ENCODE assay signal across 30 cellular contexts in genomic region chr17:65694601-65695000, GRCh38.
"Had no signal": no experiment of that assay in that cellular context is flagged by ENCODE, and none has a peak within 500 bp of the region (broad histone marks: within the 10 kb centered on the region; RNA-seq: fewer than 3 reads in every experiment).

No MANE protein-coding gene starts in this region.

- H3K4me1 ChIP-seq: breast epithelium had no signal

- H3K9me3 ChIP-seq: body of pancreas, breast epithelium, SJCRH30 had no signal

- H3K9me3 Mint-ChIP-seq: activated CD4-positive, alpha-beta memory T cell treated with anti-CD3 and anti-CD28 coated beads, Interleukin-2, amount 10 ng/mL, durations not matched to agents 7 days and 5 days; activated naive CD4-positive, alpha-beta T cell treated with anti-CD3 and anti-CD28 coated beads, Interleukin-2, amount 50 U/mL, for 24 hours; activated naive CD8-positive, alpha-beta T cell treated with anti-CD3 and anti-CD28 coated beads, Interleukin-2, amount 10 ng/mL, durations not matched to agents 7 days and 5 days had no signal

- H3K36me3 ChIP-seq: breast epithelium, SJCRH30, WERI-Rb-1 had no signal

- H3K36me3 Mint-ChIP-seq: activated CD8-positive, alpha-beta memory T cell treated with anti-CD3 and anti-CD28 coated beads, Interleukin-2, amount 10 ng/mL, durations not matched to agents 7 days and 5 days; activated naive CD4-positive, alpha-beta T cell treated with anti-CD3 and anti-CD28 coated beads, Interleukin-2, amount 50 U/mL, for 24 hours; activated naive CD8-positive, alpha-beta T cell treated with anti-CD3 and anti-CD28 coated beads, Interleukin-2, amount 10 ng/mL, durations not matched to agents 7 days and 5 days had no signal

- DNase-seq: activated CD4-positive, alpha-beta memory T cell treated with anti-CD3 and anti-CD28 coated beads, Interleukin-2, amount 10 ng/mL, durations not matched to agents 7 days and 5 days; activated CD4-positive, alpha-beta T cell treated with anti-CD3 and anti-CD28 coated beads for 1 hour; activated CD4-positive, alpha-beta T cell treated with anti-CD3 and anti-CD28 coated beads for 48 hours; activated CD4-positive, CD25-positive, alpha-beta regulatory T cell; activated CD8-positive, alpha-beta memory T cell treated with anti-CD3 and anti-CD28 coated beads for 24 hours; activated CD8-positive, alpha-beta memory T cell treated with anti-CD3 and anti-CD28 coated beads, Interleukin-2, amount 10 ng/mL, durations not matched to agents 7 days and 5 days; activated CD8-positive, alpha-beta memory T cell treated with anti-CD3 and anti-CD28 coated beads, Interleukin-2, amount 50 U/mL, for 48 hours; activated effector memory CD4-positive, alpha-beta T cell treated with Interleukin-2 at 50 U/mL for 16 hours; activated naive CD4-positive, alpha-beta T cell; activated naive CD8-positive, alpha-beta T cell treated with anti-CD3 and anti-CD28 coated beads, Interleukin-2, amount 10 ng/mL, durations not matched to agents 7 days and 5 days; activated T-cell treated with anti-CD3 and anti-CD28 coated beads, Interleukin-2, amount 50 U/mL, for 48 hours; body of pancreas; Kasumi-1; KBM-7; MM.1S; NCI-H1105; NCI-H1417 treated with DMSO at 0.1 percent for 48 hours; NCI-H1930; NCI-H2081 treated with DMSO at 0.1 percent for 48 hours; NCI-H345; NCI-H524 treated with DMSO at 0.1 percent for 48 hours; SHP77; SJCRH30; T1000; WERI-Rb-1 had no signal

- H3K27me3 Mint-ChIP-seq: activated CD8-positive, alpha-beta memory T cell treated with anti-CD3 and anti-CD28 coated beads, Interleukin-2, amount 10 ng/mL, durations not matched to agents 7 days and 5 days; activated naive CD4-positive, alpha-beta T cell treated with anti-CD3 and anti-CD28 coated beads, Interleukin-2, amount 50 U/mL, for 24 hours had no signal

- H3K4me3 Mint-ChIP-seq: activated CD4-positive, alpha-beta memory T cell treated with anti-CD3 and anti-CD28 coated beads, Interleukin-2, amount 10 ng/mL, durations not matched to agents 7 days and 5 days; activated CD8-positive, alpha-beta memory T cell treated with anti-CD3 and anti-CD28 coated beads, Interleukin-2, amount 10 ng/mL, durations not matched to agents 7 days and 5 days; activated naive CD4-positive, alpha-beta T cell treated with anti-CD3 and anti-CD28 coated beads, Interleukin-2, amount 50 U/mL, for 24 hours; activated naive CD8-positive, alpha-beta T cell treated with anti-CD3 and anti-CD28 coated beads, Interleukin-2, amount 10 ng/mL, durations not matched to agents 7 days and 5 days had no signal

- H3K27ac ChIP-seq: body of pancreas, breast epithelium, SJCRH30, SK-N-MC, WERI-Rb-1 had no signal

- FAIRE-seq: astrocyte had no signal

- H3K27me3 ChIP-seq: body of pancreas, breast epithelium, SJCRH30 had no signal

- H3K27ac Mint-ChIP-seq: activated CD4-positive, alpha-beta memory T cell treated with anti-CD3 and anti-CD28 coated beads, Interleukin-2, amount 10 ng/mL, durations not matched to agents 7 days and 5 days; activated CD8-positive, alpha-beta memory T cell treated with anti-CD3 and anti-CD28 coated beads, Interleukin-2, amount 10 ng/mL, durations not matched to agents 7 days and 5 days; activated naive CD4-positive, alpha-beta T cell treated with anti-CD3 and anti-CD28 coated beads, Interleukin-2, amount 50 U/mL, for 24 hours; activated naive CD8-positive, alpha-beta T cell treated with anti-CD3 and anti-CD28 coated beads, Interleukin-2, amount 10 ng/mL, durations not matched to agents 7 days and 5 days had no signal

- H3K4me3 ChIP-seq: body of pancreas, breast epithelium, SJCRH30, SK-N-MC had no signal

- ATAC-seq: activated CD8-positive, alpha-beta memory T cell treated with anti-CD3 and anti-CD28 coated beads, Interleukin-2, amount 10 ng/mL, durations not matched to agents 7 days and 5 days; body of pancreas; Panc1 had no signal
